ENCODE assay signal across 1 cellular context in the genomic region with DNA sequence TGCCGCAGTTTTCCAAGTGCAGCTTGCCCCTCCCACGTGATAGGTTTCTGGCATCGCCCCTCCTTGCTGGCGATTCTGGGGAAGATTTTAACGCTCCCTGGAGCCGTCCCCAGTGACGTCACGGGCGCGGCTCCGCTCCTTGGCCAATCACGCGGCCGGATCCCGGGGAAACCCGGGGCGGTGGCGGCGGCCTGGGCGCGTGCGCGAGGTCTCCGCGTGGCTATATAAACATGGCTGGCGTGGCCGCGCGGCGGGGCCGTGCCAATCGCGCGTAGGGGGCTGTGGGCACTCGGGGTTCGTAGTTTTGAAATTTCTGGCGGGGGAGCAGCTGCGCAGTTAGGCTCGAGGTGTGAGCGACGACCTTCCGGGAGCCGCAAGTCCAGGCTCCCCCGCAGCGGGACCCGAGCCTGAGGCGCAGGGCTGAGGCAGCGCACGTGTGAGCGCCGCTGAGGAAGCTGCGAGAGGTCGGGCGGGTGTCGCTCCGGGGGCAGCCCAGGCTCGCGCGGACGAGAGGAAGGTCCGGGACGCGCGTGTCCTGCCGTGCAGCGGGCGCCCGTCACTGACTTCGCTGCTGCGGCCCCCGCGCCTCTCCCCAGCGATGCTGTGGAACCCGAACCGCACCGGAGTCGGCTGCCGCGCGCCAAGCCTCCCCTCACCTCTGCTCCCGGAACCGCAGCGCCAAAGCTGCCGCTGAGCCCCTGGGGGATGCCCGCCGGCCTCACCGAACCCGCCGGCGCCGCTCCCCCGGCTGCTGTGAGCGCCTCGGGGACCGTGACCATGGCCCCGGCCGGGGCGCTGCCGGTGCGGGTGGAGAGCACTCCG.
TF ChIP-seq lines count a peak whose summit lies in the region.

A gene with protein sequence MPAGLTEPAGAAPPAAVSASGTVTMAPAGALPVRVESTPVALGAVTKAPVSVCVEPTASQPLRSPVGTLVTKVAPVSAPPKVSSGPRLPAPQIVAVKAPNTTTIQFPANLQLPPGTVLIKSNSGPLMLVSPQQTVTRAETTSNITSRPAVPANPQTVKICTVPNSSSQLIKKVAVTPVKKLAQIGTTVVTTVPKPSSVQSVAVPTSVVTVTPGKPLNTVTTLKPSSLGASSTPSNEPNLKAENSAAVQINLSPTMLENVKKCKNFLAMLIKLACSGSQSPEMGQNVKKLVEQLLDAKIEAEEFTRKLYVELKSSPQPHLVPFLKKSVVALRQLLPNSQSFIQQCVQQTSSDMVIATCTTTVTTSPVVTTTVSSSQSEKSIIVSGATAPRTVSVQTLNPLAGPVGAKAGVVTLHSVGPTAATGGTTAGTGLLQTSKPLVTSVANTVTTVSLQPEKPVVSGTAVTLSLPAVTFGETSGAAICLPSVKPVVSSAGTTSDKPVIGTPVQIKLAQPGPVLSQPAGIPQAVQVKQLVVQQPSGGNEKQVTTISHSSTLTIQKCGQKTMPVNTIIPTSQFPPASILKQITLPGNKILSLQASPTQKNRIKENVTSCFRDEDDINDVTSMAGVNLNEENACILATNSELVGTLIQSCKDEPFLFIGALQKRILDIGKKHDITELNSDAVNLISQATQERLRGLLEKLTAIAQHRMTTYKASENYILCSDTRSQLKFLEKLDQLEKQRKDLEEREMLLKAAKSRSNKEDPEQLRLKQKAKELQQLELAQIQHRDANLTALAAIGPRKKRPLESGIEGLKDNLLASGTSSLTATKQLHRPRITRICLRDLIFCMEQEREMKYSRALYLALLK (plus strand): TSS at position 217 of the 822 bp plus-strand sequence. CDS start 489 bp downstream, at position 706.

TF ChIP-seq in WTC11, 78 proteins besides CTCF, POLR2A, EP300 and RAD21 (continued from another document and continues in another):
- TF ChIP-seq, protein P1, sequence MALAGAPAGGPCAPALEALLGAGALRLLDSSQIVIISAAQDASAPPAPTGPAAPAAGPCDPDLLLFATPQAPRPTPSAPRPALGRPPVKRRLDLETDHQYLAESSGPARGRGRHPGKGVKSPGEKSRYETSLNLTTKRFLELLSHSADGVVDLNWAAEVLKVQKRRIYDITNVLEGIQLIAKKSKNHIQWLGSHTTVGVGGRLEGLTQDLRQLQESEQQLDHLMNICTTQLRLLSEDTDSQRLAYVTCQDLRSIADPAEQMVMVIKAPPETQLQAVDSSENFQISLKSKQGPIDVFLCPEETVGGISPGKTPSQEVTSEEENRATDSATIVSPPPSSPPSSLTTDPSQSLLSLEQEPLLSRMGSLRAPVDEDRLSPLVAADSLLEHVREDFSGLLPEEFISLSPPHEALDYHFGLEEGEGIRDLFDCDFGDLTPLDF (CRISPR knock-in tag; IDR thresholded peaks at IDR 0.05): no peak
- TF ChIP-seq, protein P2, sequence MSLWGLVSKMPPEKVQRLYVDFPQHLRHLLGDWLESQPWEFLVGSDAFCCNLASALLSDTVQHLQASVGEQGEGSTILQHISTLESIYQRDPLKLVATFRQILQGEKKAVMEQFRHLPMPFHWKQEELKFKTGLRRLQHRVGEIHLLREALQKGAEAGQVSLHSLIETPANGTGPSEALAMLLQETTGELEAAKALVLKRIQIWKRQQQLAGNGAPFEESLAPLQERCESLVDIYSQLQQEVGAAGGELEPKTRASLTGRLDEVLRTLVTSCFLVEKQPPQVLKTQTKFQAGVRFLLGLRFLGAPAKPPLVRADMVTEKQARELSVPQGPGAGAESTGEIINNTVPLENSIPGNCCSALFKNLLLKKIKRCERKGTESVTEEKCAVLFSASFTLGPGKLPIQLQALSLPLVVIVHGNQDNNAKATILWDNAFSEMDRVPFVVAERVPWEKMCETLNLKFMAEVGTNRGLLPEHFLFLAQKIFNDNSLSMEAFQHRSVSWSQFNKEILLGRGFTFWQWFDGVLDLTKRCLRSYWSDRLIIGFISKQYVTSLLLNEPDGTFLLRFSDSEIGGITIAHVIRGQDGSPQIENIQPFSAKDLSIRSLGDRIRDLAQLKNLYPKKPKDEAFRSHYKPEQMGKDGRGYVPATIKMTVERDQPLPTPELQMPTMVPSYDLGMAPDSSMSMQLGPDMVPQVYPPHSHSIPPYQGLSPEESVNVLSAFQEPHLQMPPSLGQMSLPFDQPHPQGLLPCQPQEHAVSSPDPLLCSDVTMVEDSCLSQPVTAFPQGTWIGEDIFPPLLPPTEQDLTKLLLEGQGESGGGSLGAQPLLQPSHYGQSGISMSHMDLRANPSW (CRISPR knock-in tag; conservative IDR thresholded peaks at IDR 0.05; ENCODE audit: low read depth): no peak
- TF ChIP-seq, protein P3, sequence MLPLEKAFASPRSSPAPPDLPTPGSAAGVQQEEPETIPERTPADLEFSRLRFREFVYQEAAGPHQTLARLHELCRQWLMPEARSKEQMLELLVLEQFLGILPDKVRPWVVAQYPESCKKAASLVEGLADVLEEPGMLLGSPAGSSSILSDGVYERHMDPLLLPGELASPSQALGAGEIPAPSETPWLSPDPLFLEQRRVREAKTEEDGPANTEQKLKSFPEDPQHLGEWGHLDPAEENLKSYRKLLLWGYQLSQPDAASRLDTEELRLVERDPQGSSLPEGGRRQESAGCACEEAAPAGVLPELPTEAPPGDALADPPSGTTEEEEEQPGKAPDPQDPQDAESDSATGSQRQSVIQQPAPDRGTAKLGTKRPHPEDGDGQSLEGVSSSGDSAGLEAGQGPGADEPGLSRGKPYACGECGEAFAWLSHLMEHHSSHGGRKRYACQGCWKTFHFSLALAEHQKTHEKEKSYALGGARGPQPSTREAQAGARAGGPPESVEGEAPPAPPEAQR (CRISPR knock-in tag; IDR thresholded peaks at IDR 0.05): no peak
- TF ChIP-seq SP1 (CRISPR knock-in tag; conservative IDR thresholded peaks at IDR 0.05) (0 out of 2 replicates have a peak, but pooled peaks have one; percentile 0), GRHL2 (CRISPR knock-in tag; IDR thresholded peaks at IDR 0.05; ENCODE audit: insufficient replicate concordance, severe bottlenecking) (no peak), CREB1 (CRISPR knock-in tag; IDR thresholded peaks at IDR 0.05) (peak; percentile 50; the same call in 1 of the 2 replicates), ZNF396 (CRISPR knock-in tag; IDR thresholded peaks at IDR 0.05; ENCODE audit: borderline replicate concordance) (no peak), ZNF317 (CRISPR knock-in tag; IDR thresholded peaks at IDR 0.05; ENCODE audit: borderline replicate concordance, low read depth) (peak; percentile 38; the same call in 1 of the 2 replicates), ZNF416 (CRISPR knock-in tag; IDR thresholded peaks at IDR 0.05) (no peak), OVOL2 (CRISPR knock-in tag; IDR thresholded peaks at IDR 0.05; ENCODE audit: borderline replicate concordance) (no peak), NFYB (CRISPR knock-in tag; conservative IDR thresholded peaks at IDR 0.05; ENCODE audit: low read depth) (0 out of 2 replicates have a peak, but pooled peaks have one; percentile 26), SMAD4 (CRISPR knock-in tag; IDR thresholded peaks at IDR 0.05) (no peak), NR3C1 (CRISPR knock-in tag; conservative IDR thresholded peaks at IDR 0.05; ENCODE audit: low read depth) (no peak), MXD4 (CRISPR knock-in tag; IDR thresholded peaks at IDR 0.05; ENCODE audit: borderline replicate concordance) (no peak), ZNF232 (CRISPR knock-in tag; IDR thresholded peaks at IDR 0.05) (no peak), FOXJ3 (CRISPR knock-in tag; IDR thresholded peaks at IDR 0.05; ENCODE audit: borderline replicate concordance) (no peak), NFATC4 (CRISPR knock-in tag; IDR thresholded peaks at IDR 0.05) (no peak), TEAD1 (CRISPR knock-in tag; IDR thresholded peaks at IDR 0.05) (peak; percentile 69)
- TF ChIP-seq, protein P4, sequence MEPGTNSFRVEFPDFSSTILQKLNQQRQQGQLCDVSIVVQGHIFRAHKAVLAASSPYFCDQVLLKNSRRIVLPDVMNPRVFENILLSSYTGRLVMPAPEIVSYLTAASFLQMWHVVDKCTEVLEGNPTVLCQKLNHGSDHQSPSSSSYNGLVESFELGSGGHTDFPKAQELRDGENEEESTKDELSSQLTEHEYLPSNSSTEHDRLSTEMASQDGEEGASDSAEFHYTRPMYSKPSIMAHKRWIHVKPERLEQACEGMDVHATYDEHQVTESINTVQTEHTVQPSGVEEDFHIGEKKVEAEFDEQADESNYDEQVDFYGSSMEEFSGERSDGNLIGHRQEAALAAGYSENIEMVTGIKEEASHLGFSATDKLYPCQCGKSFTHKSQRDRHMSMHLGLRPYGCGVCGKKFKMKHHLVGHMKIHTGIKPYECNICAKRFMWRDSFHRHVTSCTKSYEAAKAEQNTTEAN (CRISPR knock-in tag; IDR thresholded peaks at IDR 0.05): peak; percentile 88; the same call in 1 of the 2 replicates
- TF ChIP-seq, protein P5, sequence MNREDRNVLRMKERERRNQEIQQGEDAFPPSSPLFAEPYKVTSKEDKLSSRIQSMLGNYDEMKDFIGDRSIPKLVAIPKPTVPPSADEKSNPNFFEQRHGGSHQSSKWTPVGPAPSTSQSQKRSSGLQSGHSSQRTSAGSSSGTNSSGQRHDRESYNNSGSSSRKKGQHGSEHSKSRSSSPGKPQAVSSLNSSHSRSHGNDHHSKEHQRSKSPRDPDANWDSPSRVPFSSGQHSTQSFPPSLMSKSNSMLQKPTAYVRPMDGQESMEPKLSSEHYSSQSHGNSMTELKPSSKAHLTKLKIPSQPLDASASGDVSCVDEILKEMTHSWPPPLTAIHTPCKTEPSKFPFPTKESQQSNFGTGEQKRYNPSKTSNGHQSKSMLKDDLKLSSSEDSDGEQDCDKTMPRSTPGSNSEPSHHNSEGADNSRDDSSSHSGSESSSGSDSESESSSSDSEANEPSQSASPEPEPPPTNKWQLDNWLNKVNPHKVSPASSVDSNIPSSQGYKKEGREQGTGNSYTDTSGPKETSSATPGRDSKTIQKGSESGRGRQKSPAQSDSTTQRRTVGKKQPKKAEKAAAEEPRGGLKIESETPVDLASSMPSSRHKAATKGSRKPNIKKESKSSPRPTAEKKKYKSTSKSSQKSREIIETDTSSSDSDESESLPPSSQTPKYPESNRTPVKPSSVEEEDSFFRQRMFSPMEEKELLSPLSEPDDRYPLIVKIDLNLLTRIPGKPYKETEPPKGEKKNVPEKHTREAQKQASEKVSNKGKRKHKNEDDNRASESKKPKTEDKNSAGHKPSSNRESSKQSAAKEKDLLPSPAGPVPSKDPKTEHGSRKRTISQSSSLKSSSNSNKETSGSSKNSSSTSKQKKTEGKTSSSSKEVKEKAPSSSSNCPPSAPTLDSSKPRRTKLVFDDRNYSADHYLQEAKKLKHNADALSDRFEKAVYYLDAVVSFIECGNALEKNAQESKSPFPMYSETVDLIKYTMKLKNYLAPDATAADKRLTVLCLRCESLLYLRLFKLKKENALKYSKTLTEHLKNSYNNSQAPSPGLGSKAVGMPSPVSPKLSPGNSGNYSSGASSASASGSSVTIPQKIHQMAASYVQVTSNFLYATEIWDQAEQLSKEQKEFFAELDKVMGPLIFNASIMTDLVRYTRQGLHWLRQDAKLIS (CRISPR knock-in tag; IDR thresholded peaks at IDR 0.05; ENCODE audit: borderline replicate concordance): no peak
- TF ChIP-seq, protein P6, sequence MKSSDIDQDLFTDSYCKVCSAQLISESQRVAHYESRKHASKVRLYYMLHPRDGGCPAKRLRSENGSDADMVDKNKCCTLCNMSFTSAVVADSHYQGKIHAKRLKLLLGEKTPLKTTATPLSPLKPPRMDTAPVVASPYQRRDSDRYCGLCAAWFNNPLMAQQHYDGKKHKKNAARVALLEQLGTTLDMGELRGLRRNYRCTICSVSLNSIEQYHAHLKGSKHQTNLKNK (CRISPR knock-in tag; IDR thresholded peaks at IDR 0.05): no peak
- TF ChIP-seq, protein P7, sequence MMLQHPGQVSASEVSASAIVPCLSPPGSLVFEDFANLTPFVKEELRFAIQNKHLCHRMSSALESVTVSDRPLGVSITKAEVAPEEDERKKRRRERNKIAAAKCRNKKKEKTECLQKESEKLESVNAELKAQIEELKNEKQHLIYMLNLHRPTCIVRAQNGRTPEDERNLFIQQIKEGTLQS (CRISPR knock-in tag; conservative IDR thresholded peaks at IDR 0.05): no peak
- TF ChIP-seq, protein P8, sequence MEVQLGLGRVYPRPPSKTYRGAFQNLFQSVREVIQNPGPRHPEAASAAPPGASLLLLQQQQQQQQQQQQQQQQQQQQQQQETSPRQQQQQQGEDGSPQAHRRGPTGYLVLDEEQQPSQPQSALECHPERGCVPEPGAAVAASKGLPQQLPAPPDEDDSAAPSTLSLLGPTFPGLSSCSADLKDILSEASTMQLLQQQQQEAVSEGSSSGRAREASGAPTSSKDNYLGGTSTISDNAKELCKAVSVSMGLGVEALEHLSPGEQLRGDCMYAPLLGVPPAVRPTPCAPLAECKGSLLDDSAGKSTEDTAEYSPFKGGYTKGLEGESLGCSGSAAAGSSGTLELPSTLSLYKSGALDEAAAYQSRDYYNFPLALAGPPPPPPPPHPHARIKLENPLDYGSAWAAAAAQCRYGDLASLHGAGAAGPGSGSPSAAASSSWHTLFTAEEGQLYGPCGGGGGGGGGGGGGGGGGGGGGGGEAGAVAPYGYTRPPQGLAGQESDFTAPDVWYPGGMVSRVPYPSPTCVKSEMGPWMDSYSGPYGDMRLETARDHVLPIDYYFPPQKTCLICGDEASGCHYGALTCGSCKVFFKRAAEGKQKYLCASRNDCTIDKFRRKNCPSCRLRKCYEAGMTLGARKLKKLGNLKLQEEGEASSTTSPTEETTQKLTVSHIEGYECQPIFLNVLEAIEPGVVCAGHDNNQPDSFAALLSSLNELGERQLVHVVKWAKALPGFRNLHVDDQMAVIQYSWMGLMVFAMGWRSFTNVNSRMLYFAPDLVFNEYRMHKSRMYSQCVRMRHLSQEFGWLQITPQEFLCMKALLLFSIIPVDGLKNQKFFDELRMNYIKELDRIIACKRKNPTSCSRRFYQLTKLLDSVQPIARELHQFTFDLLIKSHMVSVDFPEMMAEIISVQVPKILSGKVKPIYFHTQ (CRISPR knock-in tag; IDR thresholded peaks at IDR 0.05): no peak
- TF ChIP-seq, protein P9, sequence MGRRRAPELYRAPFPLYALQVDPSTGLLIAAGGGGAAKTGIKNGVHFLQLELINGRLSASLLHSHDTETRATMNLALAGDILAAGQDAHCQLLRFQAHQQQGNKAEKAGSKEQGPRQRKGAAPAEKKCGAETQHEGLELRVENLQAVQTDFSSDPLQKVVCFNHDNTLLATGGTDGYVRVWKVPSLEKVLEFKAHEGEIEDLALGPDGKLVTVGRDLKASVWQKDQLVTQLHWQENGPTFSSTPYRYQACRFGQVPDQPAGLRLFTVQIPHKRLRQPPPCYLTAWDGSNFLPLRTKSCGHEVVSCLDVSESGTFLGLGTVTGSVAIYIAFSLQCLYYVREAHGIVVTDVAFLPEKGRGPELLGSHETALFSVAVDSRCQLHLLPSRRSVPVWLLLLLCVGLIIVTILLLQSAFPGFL (CRISPR knock-in tag; IDR thresholded peaks at IDR 0.05; ENCODE audit: borderline replicate concordance): no peak
- TF ChIP-seq, protein P10, sequence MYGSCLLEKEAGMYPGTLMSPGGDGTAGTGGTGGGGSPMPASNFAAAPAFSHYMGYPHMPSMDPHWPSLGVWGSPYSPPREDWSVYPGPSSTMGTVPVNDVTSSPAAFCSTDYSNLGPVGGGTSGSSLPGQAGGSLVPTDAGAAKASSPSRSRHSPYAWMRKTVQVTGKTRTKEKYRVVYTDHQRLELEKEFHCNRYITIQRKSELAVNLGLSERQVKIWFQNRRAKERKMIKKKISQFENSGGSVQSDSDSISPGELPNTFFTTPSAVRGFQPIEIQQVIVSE (CRISPR knock-in tag; IDR thresholded peaks at IDR 0.05; ENCODE audit: borderline replicate concordance): no peak
